8 cellular contexts compared by ENCODE assay signal in genomic region chr19:17136026-17136425, GRCh38.
DNase-seq lines count a peak whose midpoint lies in the region; ATAC-seq and TF ChIP-seq lines count a peak whose summit lies in the region.

No MANE protein-coding gene starts in this region.

- peaks cover 29 to 58% of the 10 kb centered on the region in 2 donors for H3K4me1 Mint-ChIP-seq in stimulated activated naive B cell treated with anti-CD40 and anti-IgM and Interleukin-4, amounts not matched to agents 10 μg/mL and 1 μg/mL and 100 μg/mL, for 72 hours

- peak overlapping the region; percentile 88 for H3K4me2 ChIP-seq in HCT116 (ENCODE audit: low read length)

- H3K9ac ChIP-seq in HCT116 (ENCODE audit: low read length) (peak overlapping the region; percentile 69), liver (ENCODE audit: low read depth in 1 of 2, low read length in 2 of 2) (no peak overlapping the region)

- intact Hi-C loops in HCT116 (cut with micrococcal nuclease) (no loop called here), breast epithelium (cut with DNase I; ENCODE audit: low total_unique reads) (no loop called here)

- peaks cover 33% of the 10 kb centered on the region; the same call in 1 of the 2 replicates for H3K79me2 ChIP-seq in HCT116 (ENCODE audit: insufficient read depth, low read length)

- H3K4me1 ChIP-seq in HCT116 (ENCODE audit: control insufficient read depth in 1 of 2, insufficient read depth in 2 of 2, low read length in 2 of 2) = peaks cover 36 to 42% of the 10 kb centered on the region in 2 experiments
- peaks cover 7 to 16% of the 10 kb centered on the region in 2 donors for H3K4me1 ChIP-seq in breast epithelium
- peaks cover 3 to 22% (median 16%) of the 10 kb centered on the region in 4 donors for H3K4me1 ChIP-seq in liver (ENCODE audit: control insufficient read depth in 4 of 4, insufficient read depth in 4 of 4, low read length in 3 of 4)

- H3K36me3 ChIP-seq in HCT116 (ENCODE audit: control insufficient read depth in 1 of 2, insufficient read depth in 2 of 2, low read length in 2 of 2) (no peaks in the 10 kb centered on the region), breast epithelium (no peaks in the 10 kb centered on the region), liver (ENCODE audit: control insufficient read depth in 4 of 4, insufficient read depth in 3 of 4, low read depth in 1 of 4, low read length in 3 of 4) (no peaks in the 10 kb centered on the region)

- H3K4me3 ChIP-seq in HCT116 (replicated peaks in 1 of 2; ENCODE audit: low read depth in 1 of 2, low read length in 2 of 2) (peak overlapping the region; percentile 38 to 54; a peak in 3 of 4 replicates), breast epithelium (peak overlapping the region; percentile 6 to 60 (median 38)), liver (ENCODE audit: low read depth in 1 of 3, low read length in 3 of 3) (no peak overlapping the region)

- no TSS peak for BruUV-seq in HCT116 (replicated peaks; lab: Mats Ljungman, UMichigan)

- H3K27ac Mint-ChIP-seq in stimulated activated naive B cell treated with anti-CD40 and anti-IgM and Interleukin-4, amounts not matched to agents 10 μg/mL and 1 μg/mL and 100 μg/mL, for 72 hours = peak overlapping the region; percentile 73

- POLR2A ChIA-PET in HCT116 (lab: Charles Lee) = no interaction called here

- RAD21 ChIA-PET in HCT116 (lab: Charles Lee; ENCODE audit: low non-redundant PET in 1 of 2, low total read pairs in 2 of 2, uncharacterized antibody in 2 of 2, unreplicated experiment in 2 of 2) = no interaction called here

- H3K27me3 ChIP-seq in HCT116 (ENCODE audit: insufficient read depth, low read length) = no peaks in the 10 kb centered on the region
- H3K27me3 ChIP-seq in breast epithelium = no peaks in the 10 kb centered on the region
- no peaks in the 10 kb centered on the region for H3K27me3 ChIP-seq in liver (ENCODE audit: control insufficient read depth in 4 of 4, insufficient read depth in 4 of 4, low read length in 3 of 4)

- ATAC-seq in HCT116 (peak; percentile 7; the same call in 1 of the 2 replicates), HG03159 (IDR thresholded peaks at IDR 0.05; ENCODE audit: unreplicated experiment) (no peak), HG03175 (IDR thresholded peaks at IDR 0.05; ENCODE audit: unreplicated experiment) (no peak)
- no peak for ATAC-seq in stimulated activated naive B cell treated with anti-CD40 and anti-IgM and Interleukin-4, amounts not matched to agents 10 μg/mL and 1 μg/mL and 100 μg/mL, for 72 hours (replicated peaks)

- no peak for TF ChIP-seq CTCF in HCT116 (IDR thresholded peaks at IDR 0.05 in 2 of 3, conservative IDR thresholded peaks at IDR 0.05 in 1 of 3; ENCODE audit: borderline replicate concordance in 1 of 3, insufficient read depth in 1 of 3, low read depth in 2 of 3, low read length in 2 of 3)
- TF ChIP-seq CTCF in breast epithelium (IDR thresholded peaks at IDR 0.05) = no peak
- TF ChIP-seq CTCF in liver (IDR thresholded peaks at IDR 0.05; ENCODE audit: low read depth, low read length, missing input control) = no peak

- H4K20me1 ChIP-seq in HCT116 (ENCODE audit: insufficient read depth) = no peaks in the 10 kb centered on the region

- TF ChIP-seq RAD21 in HCT116 (IDR thresholded peaks at IDR 0.05; ENCODE audit: low read depth) (no peak), liver (IDR thresholded peaks at IDR 0.05) (no peak)

- DNase-seq in HCT116 (ENCODE audit: low read depth, low spot score) = no peak
- DNase-seq in breast epithelium (ENCODE audit: low spot score in 2 of 2) = no peak
- no peak for DNase-seq in stimulated activated naive B cell treated with anti-CD40 and anti-IgM and Interleukin-4, amounts not matched to agents 10 μg/mL and 1 μg/mL and 100 μg/mL, for 72 hours
- DNase-seq in NCI-H345 treated with DMSO at 0.1 percent for 48 hours (lab: John Stamatoyannopoulos, UW; ENCODE audit: unreplicated experiment) = no peak
- DNase-seq in RPMI8226 = no peak

- H3K36me3 Mint-ChIP-seq in stimulated activated naive B cell treated with anti-CD40 and anti-IgM and Interleukin-4, amounts not matched to agents 10 μg/mL and 1 μg/mL and 100 μg/mL, for 72 hours = peaks cover 22 to 43% of the 10 kb centered on the region in 2 donors

- no peak overlapping the region for H2AFZ ChIP-seq in HCT116 (ENCODE audit: low read depth, low read length, poor library complexity, severe bottlenecking)

- no peaks in the 10 kb centered on the region for H3K9me2 ChIP-seq in HCT116 (ENCODE audit: insufficient read depth)

- H3K9me3 ChIP-seq in HCT116 (ENCODE audit: control insufficient read depth in 1 of 2, insufficient read depth in 1 of 2, low read depth in 1 of 2, low read length in 2 of 2) (no peaks in the 10 kb centered on the region), breast epithelium (no peaks in the 10 kb centered on the region), liver (ENCODE audit: control insufficient read depth in 4 of 4, low read length in 3 of 4) (no peaks in the 10 kb centered on the region)

- CTCF ChIA-PET in HCT116 (lab: Charles Lee) = no interaction called here

- 84% methylated on average over 9 of the region's 9 CpGs for WGBS in liver

- H3K4me3 Mint-ChIP-seq in stimulated activated naive B cell treated with anti-CD40 and anti-IgM and Interleukin-4, amounts not matched to agents 10 μg/mL and 1 μg/mL and 100 μg/mL, for 72 hours = peak overlapping the region; percentile 10 to 14

- TF ChIP-seq POLR2A in HCT116 (IDR thresholded peaks at IDR 0.05; ENCODE audit: borderline replicate concordance, extremely low read depth, insufficient read depth, insufficient read length) = no peak
- TF ChIP-seq POLR2A in breast epithelium (IDR thresholded peaks at IDR 0.05) = no peak

- H3K27me3 Mint-ChIP-seq in stimulated activated naive B cell treated with anti-CD40 and anti-IgM and Interleukin-4, amounts not matched to agents 10 μg/mL and 1 μg/mL and 100 μg/mL, for 72 hours = no peaks in the 10 kb centered on the region

- H3K9me3 Mint-ChIP-seq in stimulated activated naive B cell treated with anti-CD40 and anti-IgM and Interleukin-4, amounts not matched to agents 10 μg/mL and 1 μg/mL and 100 μg/mL, for 72 hours = peaks cover 1 to 5% of the 10 kb centered on the region in 2 donors

- H3K27ac ChIP-seq in HCT116 (ENCODE audit: low read depth, low read length) (peak overlapping the region; percentile 86), breast epithelium (peak overlapping the region; percentile 98 to 99), liver (ENCODE audit: low read depth in 1 of 2, low read length in 2 of 2) (peak overlapping the region; percentile 14 to 61)

TF ChIP-seq in HCT116, 20 proteins besides CTCF, POLR2A, EP300 and RAD21:
- no peak for TF ChIP-seq ZFX (IDR thresholded peaks at IDR 0.05)
- TF ChIP-seq MAX (IDR thresholded peaks at IDR 0.05) = no peak

TF ChIP-seq in liver, 16 proteins besides CTCF, POLR2A, EP300 and RAD21 (continues in another document):
- no peak for TF ChIP-seq HNF4A (conservative IDR thresholded peaks at IDR 0.05)
- no peak for TF ChIP-seq FOXA2 (IDR thresholded peaks at IDR 0.05)
- no peak for TF ChIP-seq SP1 (IDR thresholded peaks at IDR 0.05)
- TF ChIP-seq GABPA (IDR thresholded peaks at IDR 0.05 in 1 of 2, conservative IDR thresholded peaks at IDR 0.05 in 1 of 2) = no peak
- no peak for TF ChIP-seq YY1 (IDR thresholded peaks at IDR 0.05)
- TF ChIP-seq FOXA1 (IDR thresholded peaks at IDR 0.05) = no peak
- no peak for TF ChIP-seq HNF4G (IDR thresholded peaks at IDR 0.05)
- TF ChIP-seq ATF3 (IDR thresholded peaks at IDR 0.05) = no peak
- TF ChIP-seq MAX (IDR thresholded peaks at IDR 0.05) = no peak
- no peak for TF ChIP-seq NR2F2 (IDR thresholded peaks at IDR 0.05)
- TF ChIP-seq REST (IDR thresholded peaks at IDR 0.05) = no peak
- no peak for TF ChIP-seq TAF1 (conservative IDR thresholded peaks at IDR 0.05)
- TF ChIP-seq EGR1 (IDR thresholded peaks at IDR 0.05; ENCODE audit: low read depth in 2 of 2) = no peak

Comparison
In these comparisons a context has a peak if more than half of its experiments do, and no peak if none do; other contexts are left out.
1. H3K27ac ChIP-seq: peak in every context shown above with its lines; median percentile 98 in breast epithelium; 86 in HCT116; 38 in liver.
2. H3K4me3 ChIP-seq: peak in HCT116 (2 of 2) and breast epithelium (3 of 3); none in liver (0 of 3).